Comparison of ENCODE assay signal across 31 cellular contexts in the genomic region with DNA sequence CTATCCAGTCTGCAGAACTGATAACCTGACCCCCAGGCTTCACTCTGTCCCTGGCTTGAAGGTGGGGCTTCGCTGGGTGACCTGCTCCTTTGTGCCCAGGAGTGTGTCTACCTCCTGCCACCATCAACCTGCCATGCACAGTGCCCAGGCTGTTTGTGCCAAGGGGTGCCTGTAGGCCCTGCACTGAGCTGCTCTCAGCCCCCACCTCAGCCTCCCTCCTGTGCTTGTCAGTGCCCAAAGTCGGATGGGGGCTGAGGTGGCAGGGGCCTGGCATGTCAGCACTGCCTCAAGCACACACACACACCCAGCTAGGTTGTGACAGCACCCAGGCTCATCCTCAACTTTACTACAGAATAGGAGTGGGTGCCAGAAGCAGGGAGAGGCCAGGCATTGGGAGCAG.
"Had no signal": no experiment of that assay in that cellular context is flagged by ENCODE, and none has a peak within 500 bp of the region (broad histone marks: within the 10 kb centered on the region; RNA-seq: fewer than 3 reads in every experiment).

No MANE protein-coding gene starts in this region.

- DNase-seq: activated B cell treated with CpG ODN at 0.5 μM for 24 hours; activated CD4-positive, alpha-beta memory T cell treated with anti-CD3 and anti-CD28 coated beads for 36 hours; activated CD4-positive, alpha-beta T cell treated with anti-CD3 and anti-CD28 coated beads for 4 hours; activated CD4-positive, alpha-beta T cell treated with anti-CD3 and anti-CD28 coated beads, Interleukin-2, amount 10 ng/mL, durations not matched to agents 24 days and 14 days; activated CD4-positive, alpha-beta T cell treated with anti-CD3 and anti-CD28 coated beads, Interleukin-2, amount 50 U/mL, for 1 hour; activated CD4-positive, alpha-beta T cell treated with anti-CD3 and anti-CD28 coated beads, Interleukin-2, amount 50 U/mL, for 4 hours; activated CD4-positive, CD25-positive, alpha-beta regulatory T cell treated with anti-CD3 and anti-CD28 coated beads, Interleukin-2, amount 50 U/mL, for 72 hours; activated CD8-positive, alpha-beta memory T cell treated with anti-CD3 and anti-CD28 coated beads, Interleukin-2, amount 50 U/mL, for 4 hours; activated CD8-positive, alpha-beta T cell treated with anti-CD3 and anti-CD28 coated beads for 36 hours; activated effector memory CD4-positive, alpha-beta T cell treated with anti-CD3 and anti-CD28 coated beads, Interleukin-2, amount 50 U/mL, for 16 hours; activated gamma-delta T cell treated with Interleukin-2 at 50 U/mL for 16 hours; activated naive CD4-positive, alpha-beta T cell; activated naive CD4-positive, alpha-beta T cell treated with anti-CD3 and anti-CD28 coated beads for 36 hours; activated naive CD4-positive, alpha-beta T cell treated with anti-CD3 and anti-CD28 coated beads, Interleukin-2, amount 50 U/mL, for 16 hours; activated naive CD8-positive, alpha-beta T cell treated with anti-CD3 and anti-CD28 coated beads for 36 hours; activated T-cell treated with anti-CD3 and anti-CD28 coated beads for 4 hours; activated T-cell treated with anti-CD3 and anti-CD28 coated beads, Interleukin-2, amount 50 U/mL, for 1 hour; activated T-cell treated with anti-CD3 and anti-CD28 coated beads, Interleukin-2, amount 50 U/mL, for 4 hours; activated T-cell treated with anti-CD3 and anti-CD28 coated beads, Interleukin-2, amount 50 U/mL, for 72 hours; adrenal gland; amniotic stem cell; aorta; body of pancreas; brain microvascular endothelial cell; central memory CD4-positive, alpha-beta T cell; T-cell; T-helper 17 cell had no signal

- H3K27ac ChIP-seq: adrenal gland, body of pancreas, brain microvascular endothelial cell, breast epithelium, VCaP had no signal

- H3K4me3 ChIP-seq: adrenal gland, body of pancreas, breast epithelium had no signal

- H3K27me3 ChIP-seq: adrenal gland, body of pancreas, brain microvascular endothelial cell, breast epithelium had no signal

- H3K4me1 ChIP-seq: adrenal gland, body of pancreas, breast epithelium had no signal

- H3K36me3 ChIP-seq: adrenal gland, brain microvascular endothelial cell, breast epithelium had no signal

- ATAC-seq: activated CD8-positive, alpha-beta T cell treated with anti-CD3 and anti-CD28 coated beads for 36 hours; activated naive CD4-positive, alpha-beta T cell treated with anti-CD3 and anti-CD28 coated beads, Interleukin-2, amount 50 U/mL, for 72 hours; activated T-cell treated with anti-CD3 and anti-CD28 coated beads, Interleukin-2, amount 50 U/mL, for 4 hours; activated T-cell treated with anti-CD3 and anti-CD28 coated beads, Interleukin-2, amount 50 U/mL, for 72 hours; activated T-helper 17 cell treated with anti-CD3 and anti-CD28 coated beads, Interleukin-2, amount 50 U/mL, for 72 hours; body of pancreas; T-cell; T-helper 17 cell had no signal
